ENCODE assay signal across 1 cellular context in genomic region chr10:120115959-120116358, GRCh38.
TF ChIP-seq lines count a peak whose summit lies in the region.

No MANE protein-coding gene starts in this region.

TF ChIP-seq in HEK293, 187 proteins besides CTCF, POLR2A, EP300 and RAD21 (continued from another document and continues in another):
- TF ChIP-seq ZXDB (tag by site-specific recombination; IDR thresholded peaks at IDR 0.05) (peak; percentile 87; the same call in 1 of the 2 replicates), ZNF571 (tag by site-specific recombination; IDR thresholded peaks at IDR 0.05) (no peak), OSR2 (tag by site-specific recombination; IDR thresholded peaks at IDR 0.05) (peak; percentile 97), ZNF221 (tag by site-specific recombination; IDR thresholded peaks at IDR 0.05; ENCODE audit: borderline replicate concordance) (no peak), ZNF549 (tag by site-specific recombination; IDR thresholded peaks at IDR 0.05) (no peak), SP3 (tag by site-specific recombination; IDR thresholded peaks at IDR 0.05) (no peak), ZNF19 (tag by site-specific recombination; IDR thresholded peaks at IDR 0.05; ENCODE audit: low read depth) (no peak), PRDM2 (tag by site-specific recombination; IDR thresholded peaks at IDR 0.05; ENCODE audit: borderline replicate concordance) (no peak), ZNF10 (tag by site-specific recombination; IDR thresholded peaks at IDR 0.05) (no peak), ZSCAN16 (tag by site-specific recombination; IDR thresholded peaks at IDR 0.05) (no peak), ZNF302 (tag by site-specific recombination; IDR thresholded peaks at IDR 0.05; ENCODE audit: low read depth) (no peak), RBAK (tag by site-specific recombination; IDR thresholded peaks at IDR 0.05) (no peak), ZNF354C (tag by site-specific recombination; IDR thresholded peaks at IDR 0.05; ENCODE audit: borderline replicate concordance, low read depth) (no peak), ZNF664 (tag by site-specific recombination; IDR thresholded peaks at IDR 0.05) (peak; percentile 82), KLF16 (tag by site-specific recombination; IDR thresholded peaks at IDR 0.05) (peak; percentile 58; the same call in 1 of the 2 replicates), ZNF350 (tag by site-specific recombination; IDR thresholded peaks at IDR 0.05) (no peak), ZNF223 (tag by site-specific recombination; IDR thresholded peaks at IDR 0.05) (no peak), KLF9 (tag by site-specific recombination; IDR thresholded peaks at IDR 0.05; ENCODE audit: low read depth) (0 out of 2 replicates have a peak, but pooled peaks have one; percentile 38), ZNF623 (tag by site-specific recombination; IDR thresholded peaks at IDR 0.05) (no peak), ZNF473 (tag by site-specific recombination; IDR thresholded peaks at IDR 0.05) (no peak), ZNF555 (tag by site-specific recombination; conservative IDR thresholded peaks at IDR 0.05) (no peak), ZNF2 (tag by site-specific recombination; IDR thresholded peaks at IDR 0.05) (0 out of 2 replicates have a peak, but pooled peaks have one; percentile 24), ZBTB7A (tag by site-specific recombination; IDR thresholded peaks at IDR 0.05; ENCODE audit: low read depth) (no peak), ZNF585B (tag by site-specific recombination; IDR thresholded peaks at IDR 0.05) (no peak), SP7 (tag by site-specific recombination; IDR thresholded peaks at IDR 0.05) (0 out of 2 replicates have a peak, but pooled peaks have one; percentile 43), KLF1 (tag by site-specific recombination; IDR thresholded peaks at IDR 0.05) (0 out of 2 replicates have a peak, but pooled peaks have one; percentile 10), ZNF610 (tag by site-specific recombination; IDR thresholded peaks at IDR 0.05; ENCODE audit: borderline replicate concordance) (peak; percentile 52; the same call in 1 of the 2 replicates), TCF7L2 (IDR thresholded peaks at IDR 0.05; ENCODE audit: borderline replicate concordance, low read depth, low read length) (peak; percentile 24; the same call in 1 of the 2 replicates), ZNF311 (tag by site-specific recombination; IDR thresholded peaks at IDR 0.05; ENCODE audit: borderline replicate concordance) (no peak), ZSCAN5A (tag by site-specific recombination; IDR thresholded peaks at IDR 0.05) (no peak), ZNF501 (tag by site-specific recombination; IDR thresholded peaks at IDR 0.05) (no peak), IKZF3 (tag by site-specific recombination; IDR thresholded peaks at IDR 0.05) (peak; percentile 87), ZNF132 (tag by site-specific recombination; IDR thresholded peaks at IDR 0.05; ENCODE audit: borderline replicate concordance) (no peak), REPIN1 (tag by site-specific recombination; IDR thresholded peaks at IDR 0.05; ENCODE audit: low read depth) (no peak), ZNF24 (tag by site-specific recombination; IDR thresholded peaks at IDR 0.05) (no peak), ZNF214 (tag by site-specific recombination; IDR thresholded peaks at IDR 0.05; ENCODE audit: borderline replicate concordance) (no peak), ZNF148 (tag by site-specific recombination; IDR thresholded peaks at IDR 0.05; ENCODE audit: borderline replicate concordance) (no peak), ZSCAN18 (tag by site-specific recombination; IDR thresholded peaks at IDR 0.05) (no peak), ZNF169 (tag by site-specific recombination; IDR thresholded peaks at IDR 0.05) (no peak), GLIS2 (tag by site-specific recombination; IDR thresholded peaks at IDR 0.05) (no peak), GFI1B (tag by site-specific recombination; IDR thresholded peaks at IDR 0.05) (peak; percentile 89), WT1 (tag by site-specific recombination; IDR thresholded peaks at IDR 0.05) (no peak), EGR2 (tag by site-specific recombination; IDR thresholded peaks at IDR 0.05; ENCODE audit: low read depth) (no peak), ZNF677 (tag by site-specific recombination; IDR thresholded peaks at IDR 0.05) (no peak), MZF1 (tag by site-specific recombination; IDR thresholded peaks at IDR 0.05; ENCODE audit: borderline replicate concordance) (peak; percentile 96), ZNF423 (tag by site-specific recombination; IDR thresholded peaks at IDR 0.05) (no peak), ZNF140 (tag by site-specific recombination; IDR thresholded peaks at IDR 0.05) (peak; percentile 10; the same call in 1 of the 2 replicates), SETDB1 (IDR thresholded peaks at IDR 0.05; ENCODE audit: insufficient read length, low read length) (no peak), SP2 (tag by site-specific recombination; IDR thresholded peaks at IDR 0.05) (peak; percentile 50), ZNF274 (IDR thresholded peaks at IDR 0.05; ENCODE audit: low read length) (no peak), ZNF274 (tag by site-specific recombination; IDR thresholded peaks at IDR 0.05; ENCODE audit: borderline replicate concordance) (no peak), ZNF600 (tag by site-specific recombination; IDR thresholded peaks at IDR 0.05) (0 out of 2 replicates have a peak, but pooled peaks have one; percentile 42), PRDM4 (tag by site-specific recombination; IDR thresholded peaks at IDR 0.05) (peak; percentile 78; the same call in 1 of the 2 replicates), ZNF692 (tag by site-specific recombination; IDR thresholded peaks at IDR 0.05) (peak; percentile 48; the same call in 1 of the 2 replicates)
